In the genomic region with DNA sequence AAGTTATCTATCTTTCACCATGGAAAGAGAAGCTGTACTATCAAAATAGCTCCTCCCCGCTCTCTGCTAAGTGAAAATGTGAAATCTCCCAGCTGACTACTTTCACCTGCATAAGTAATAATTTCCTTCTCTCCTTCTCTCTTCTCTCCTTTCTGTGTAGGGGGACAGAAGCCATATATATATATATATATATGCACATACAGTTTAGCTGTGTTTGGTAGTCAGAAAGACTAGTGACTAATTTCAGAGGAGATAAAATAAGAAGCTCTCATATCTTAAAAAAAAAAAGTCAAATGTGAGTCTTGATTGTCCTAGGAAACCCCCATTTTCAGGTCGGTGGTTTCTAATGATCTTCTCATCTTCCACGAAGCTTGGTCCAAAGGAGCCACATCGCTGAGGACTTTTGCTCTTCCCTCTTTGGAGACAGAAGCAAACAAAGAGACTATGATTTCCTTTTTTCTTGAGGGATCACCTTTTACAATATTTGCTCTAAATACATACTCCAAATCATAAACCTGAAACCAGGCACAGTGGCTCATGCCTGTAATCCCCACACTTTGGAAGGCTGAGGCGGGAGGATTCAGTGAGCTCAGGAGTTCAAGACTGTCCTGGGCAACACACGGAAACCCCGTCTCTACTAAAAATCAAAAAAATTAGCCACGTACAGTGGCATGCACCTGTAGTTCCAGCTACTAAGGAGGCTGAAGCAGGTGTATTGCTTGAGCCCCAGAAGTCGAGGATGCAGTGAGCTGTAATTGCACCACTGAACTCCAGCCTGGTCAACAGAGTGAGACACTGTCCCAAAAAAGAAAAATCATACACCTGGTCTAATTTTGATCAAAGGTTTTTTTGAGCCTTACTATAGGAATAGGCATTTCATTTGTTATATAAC, we compare ENCODE assay signal across 1 cellular context.
TF ChIP-seq lines count a peak whose summit lies in the region.

No MANE protein-coding gene starts in this region.

TF ChIP-seq in K562, 482 proteins besides CTCF, POLR2A, EP300 and RAD21:
- TF ChIP-seq CTBP1 (IDR thresholded peaks at IDR 0.05; ENCODE audit: borderline replicate concordance): no peak
- no peak for TF ChIP-seq ZNF140 (CRISPR knock-in tag; IDR thresholded peaks at IDR 0.05)
- TF ChIP-seq, protein P1, sequence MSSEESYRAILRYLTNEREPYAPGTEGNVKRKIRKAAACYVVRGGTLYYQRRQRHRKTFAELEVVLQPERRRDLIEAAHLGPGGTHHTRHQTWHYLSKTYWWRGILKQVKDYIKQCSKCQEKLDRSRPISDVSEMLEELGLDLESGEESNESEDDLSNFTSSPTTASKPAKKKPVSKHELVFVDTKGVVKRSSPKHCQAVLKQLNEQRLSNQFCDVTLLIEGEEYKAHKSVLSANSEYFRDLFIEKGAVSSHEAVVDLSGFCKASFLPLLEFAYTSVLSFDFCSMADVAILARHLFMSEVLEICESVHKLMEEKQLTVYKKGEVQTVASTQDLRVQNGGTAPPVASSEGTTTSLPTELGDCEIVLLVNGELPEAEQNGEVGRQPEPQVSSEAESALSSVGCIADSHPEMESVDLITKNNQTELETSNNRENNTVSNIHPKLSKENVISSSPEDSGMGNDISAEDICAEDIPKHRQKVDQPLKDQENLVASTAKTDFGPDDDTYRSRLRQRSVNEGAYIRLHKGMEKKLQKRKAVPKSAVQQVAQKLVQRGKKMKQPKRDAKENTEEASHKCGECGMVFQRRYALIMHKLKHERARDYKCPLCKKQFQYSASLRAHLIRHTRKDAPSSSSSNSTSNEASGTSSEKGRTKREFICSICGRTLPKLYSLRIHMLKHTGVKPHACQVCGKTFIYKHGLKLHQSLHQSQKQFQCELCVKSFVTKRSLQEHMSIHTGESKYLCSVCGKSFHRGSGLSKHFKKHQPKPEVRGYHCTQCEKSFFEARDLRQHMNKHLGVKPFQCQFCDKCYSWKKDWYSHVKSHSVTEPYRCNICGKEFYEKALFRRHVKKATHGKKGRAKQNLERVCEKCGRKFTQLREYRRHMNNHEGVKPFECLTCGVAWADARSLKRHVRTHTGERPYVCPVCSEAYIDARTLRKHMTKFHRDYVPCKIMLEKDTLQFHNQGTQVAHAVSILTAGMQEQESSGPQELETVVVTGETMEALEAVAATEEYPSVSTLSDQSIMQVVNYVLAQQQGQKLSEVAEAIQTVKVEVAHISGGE (CRISPR knock-in tag; IDR thresholded peaks at IDR 0.05): no peak
- no peak for TF ChIP-seq SP1 (CRISPR knock-in tag; IDR thresholded peaks at IDR 0.05)
- no peak for TF ChIP-seq SRSF9 (IDR thresholded peaks at IDR 0.05; ENCODE audit: borderline replicate concordance, low read depth, low read length)
- TF ChIP-seq EGR1 (conservative IDR thresholded peaks at IDR 0.05): no peak
- TF ChIP-seq ZNF133 (CRISPR knock-in tag; IDR thresholded peaks at IDR 0.05): no peak
- TF ChIP-seq TAL1 (IDR thresholded peaks at IDR 0.05): no peak
- no peak for TF ChIP-seq ZNF134 (CRISPR knock-in tag; conservative IDR thresholded peaks at IDR 0.05)
- no peak for TF ChIP-seq RBBP5 (IDR thresholded peaks at IDR 0.05; ENCODE audit: borderline replicate concordance, insufficient read depth, low read length, poor library complexity, severe bottlenecking)
- no peak for TF ChIP-seq TEAD4 (IDR thresholded peaks at IDR 0.05; ENCODE audit: low read length)
- TF ChIP-seq TEAD4 (CRISPR knock-in tag; IDR thresholded peaks at IDR 0.05; ENCODE audit: borderline replicate concordance): no peak
- TF ChIP-seq, protein P2, sequence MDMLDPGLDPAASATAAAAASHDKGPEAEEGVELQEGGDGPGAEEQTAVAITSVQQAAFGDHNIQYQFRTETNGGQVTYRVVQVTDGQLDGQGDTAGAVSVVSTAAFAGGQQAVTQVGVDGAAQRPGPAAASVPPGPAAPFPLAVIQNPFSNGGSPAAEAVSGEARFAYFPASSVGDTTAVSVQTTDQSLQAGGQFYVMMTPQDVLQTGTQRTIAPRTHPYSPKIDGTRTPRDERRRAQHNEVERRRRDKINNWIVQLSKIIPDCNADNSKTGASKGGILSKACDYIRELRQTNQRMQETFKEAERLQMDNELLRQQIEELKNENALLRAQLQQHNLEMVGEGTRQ (CRISPR knock-in tag; IDR thresholded peaks at IDR 0.05): no peak
- TF ChIP-seq, protein P3, sequence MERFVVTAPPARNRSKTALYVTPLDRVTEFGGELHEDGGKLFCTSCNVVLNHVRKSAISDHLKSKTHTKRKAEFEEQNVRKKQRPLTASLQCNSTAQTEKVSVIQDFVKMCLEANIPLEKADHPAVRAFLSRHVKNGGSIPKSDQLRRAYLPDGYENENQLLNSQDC (CRISPR knock-in tag; IDR thresholded peaks at IDR 0.05): no peak
- no peak for TF ChIP-seq RBM22 (IDR thresholded peaks at IDR 0.05; ENCODE audit: low read depth, low read length, poor library complexity, severe bottlenecking)
- TF ChIP-seq GABPB2 (CRISPR knock-in tag; conservative IDR thresholded peaks at IDR 0.05): no peak
- TF ChIP-seq ARID2 (IDR thresholded peaks at IDR 0.05): no peak
- TF ChIP-seq CBX5 (IDR thresholded peaks at IDR 0.05; ENCODE audit: borderline replicate concordance, low read depth): no peak
- no peak for TF ChIP-seq NFXL1 (CRISPR knock-in tag; IDR thresholded peaks at IDR 0.05)
- no peak for TF ChIP-seq ZNF274 (IDR thresholded peaks at IDR 0.05; ENCODE audit: borderline replicate concordance, low read depth, low read length)
